ENCODE assay signal across 14 cellular contexts in genomic region chrX:40085714-40086113, GRCh38. TPM values are rescaled to one million over a fixed set of nuclear protein-coding genes. Genes with fewer than 3 reads are reported as not detected.
DNase-seq lines count a peak whose midpoint lies in the region; ATAC-seq, FAIRE-seq and TF ChIP-seq lines count a peak whose summit lies in the region.
"Had no signal": no experiment of that assay in that cellular context is flagged by ENCODE, and none has a peak within 500 bp of the region (broad histone marks: within the 10 kb centered on the region; RNA-seq: fewer than 3 reads in every experiment).

No MANE protein-coding gene starts in this region.

- ATAC-seq in K562 = no peak
- no peak for ATAC-seq in HG03432 (IDR thresholded peaks at IDR 0.05; ENCODE audit: unreplicated experiment)
- ATAC-seq: esophagus mucosa, natural killer cell had no signal

- no TSS peak for BruUV-seq in mammary epithelial cell (replicated peaks; lab: Mats Ljungman, UMichigan)
- no TSS peak for BruUV-seq in K562 (replicated peaks; lab: Mats Ljungman, UMichigan)

- dilution Hi-C loops in mammary epithelial cell (cut with HindIII; ENCODE audit: low sequenced_read_pairs) = loop anchor here (5.0 kb wide), 1 partner anchor 37 kb away; no protein-coding TSS in a partner anchor

- H3K27me3 ChIP-seq in breast epithelium (peaks cover 0 to 83% of the 10 kb centered on the region in 2 donors), mammary epithelial cell (ENCODE audit: insufficient read depth, low read length) (peaks cover 7% of the 10 kb centered on the region), K562 (ENCODE audit: control insufficient read depth in 2 of 2, insufficient read depth in 2 of 2, low read length in 2 of 2) (no peaks in the 10 kb centered on the region), muscle layer of colon (ENCODE audit: control insufficient read depth in 1 of 2, insufficient read depth in 2 of 2, low read length in 2 of 2) (peaks cover under 1 to 25% of the 10 kb centered on the region in 2 donors), tibial nerve (peaks cover 0 to 44% of the 10 kb centered on the region in 2 donors)
- H3K27me3 ChIP-seq: brain microvascular endothelial cell had no signal

- H3K36me3 ChIP-seq in breast epithelium = no peaks in the 10 kb centered on the region
- H3K36me3 ChIP-seq in mammary epithelial cell (ENCODE audit: insufficient read depth, low read length) = no peaks in the 10 kb centered on the region
- H3K36me3 ChIP-seq in K562 (ENCODE audit: control insufficient read depth, insufficient read depth, low read length) = peaks cover 67% of the 10 kb centered on the region
- H3K36me3 ChIP-seq in muscle layer of colon (ENCODE audit: insufficient read depth, low read length) = no peaks in the 10 kb centered on the region
- no peaks in the 10 kb centered on the region for H3K36me3 ChIP-seq in tibial nerve
- H3K36me3 ChIP-seq: brain microvascular endothelial cell had no signal

- DNase-seq in breast epithelium (ENCODE audit: low spot score in 2 of 2) (no peak), mammary epithelial cell (no peak), K562 (ENCODE audit: extremely low read depth in 1 of 4, low spot score in 3 of 4) (no peak), tibial nerve (ENCODE audit: low spot score in 2 of 2) (no peak), superior temporal gyrus (ENCODE audit: extremely low spot score) (no peak), NCI-H1930 (lab: John Stamatoyannopoulos, UW) (no peak)
- DNase-seq: activated T-cell treated with anti-CD3 and anti-CD28 coated beads, Interleukin-2, amount 50 U/mL, for 4 hours; brain microvascular endothelial cell; natural killer cell; NCI-H510A; SHP77 had no signal

- TF ChIP-seq RAD21 in K562 (CRISPR knock-in tag; conservative IDR thresholded peaks at IDR 0.05 in 1 of 2, IDR thresholded peaks at IDR 0.05 in 1 of 2) = no peak

- H3K27ac ChIP-seq in breast epithelium = peak overlapping the region; percentile 72 to 78
- no peak overlapping the region for H3K27ac ChIP-seq in mammary epithelial cell (ENCODE audit: insufficient read depth, low read depth, low read length)
- H3K27ac ChIP-seq in K562 (ENCODE audit: extremely low read depth, low read depth, low read length) = no peak overlapping the region
- H3K27ac ChIP-seq in muscle layer of colon (ENCODE audit: low read depth, low read length) = peak overlapping the region; percentile 67
- H3K27ac ChIP-seq in tibial nerve = peak overlapping the region; percentile 5 to 81 (median 62)
- H3K27ac ChIP-seq: brain microvascular endothelial cell had no signal

- TF ChIP-seq EP300 in K562 (IDR thresholded peaks at IDR 0.05; ENCODE audit: low read length) = no peak
- TF ChIP-seq EP300 in tibial nerve (IDR thresholded peaks at IDR 0.05) = no peak

- no peak for FAIRE-seq in K562 (lab: Jason Lieb, UNC)

- H3K4me3 ChIP-seq in breast epithelium (no peak overlapping the region), mammary epithelial cell (replicated peaks in 1 of 3; ENCODE audit: insufficient read depth in 1 of 3, low read depth in 2 of 3, low read length in 3 of 3) (no peak overlapping the region), K562 (no peak overlapping the region), muscle layer of colon (ENCODE audit: low read depth in 1 of 2, low read length in 2 of 2) (no peak overlapping the region), tibial nerve (no peak overlapping the region)

- POLR2A ChIA-PET in K562 (lab: Yijun Ruan, JAX) = interaction anchor here (0.6 to 2.8 kb wide), 10 partner anchors 8 to 268 kb away, joined by 3 to 12 read pairs (median 4); partner anchors contain the start of gene BCOR

- H3K4me2 ChIP-seq in mammary epithelial cell (ENCODE audit: insufficient read depth, low read depth, low read length) (no peak overlapping the region), K562 (ENCODE audit: insufficient read depth, low read length) (peak overlapping the region; percentile 63)

- TF ChIP-seq POLR2A in breast epithelium (IDR thresholded peaks at IDR 0.05) (no peak), K562 (conservative IDR thresholded peaks at IDR 0.05) (no peak), tibial nerve (IDR thresholded peaks at IDR 0.05) (no peak)

- H3K9me1 ChIP-seq in K562 (ENCODE audit: control insufficient read depth, insufficient read depth, low read length) = peaks cover 23% of the 10 kb centered on the region

- H4K20me1 ChIP-seq in mammary epithelial cell (ENCODE audit: insufficient read depth, low read length) = no peaks in the 10 kb centered on the region
- peaks cover 98% of the 10 kb centered on the region for H4K20me1 ChIP-seq in K562 (replicated peaks; ENCODE audit: control insufficient read depth, insufficient read depth, low read length)

- CTCF ChIA-PET in mammary epithelial cell (lab: Charles Lee; ENCODE audit: low non-redundant PET) = no interaction called here
- CTCF ChIA-PET in K562 (lab: Yijun Ruan, JAX; ENCODE audit: low intra/inter-chr PET ratio) = no interaction called here

- in situ Hi-C loops in mammary epithelial cell (cut with MboI; ENCODE audit: low sequenced_read_pairs in 2 of 2) (no loop called here), K562 (cut with MboI) (no loop called here)

- no peak overlapping the region for H3K9ac ChIP-seq in mammary epithelial cell (ENCODE audit: insufficient read depth, low read length)
- H3K9ac ChIP-seq in K562 (ENCODE audit: insufficient read depth in 1 of 2, low read depth in 2 of 2, low read length in 2 of 2) = peak overlapping the region in 1 of 2 experiments; percentile 8; a peak in 1 of 4 replicates
- H3K9ac ChIP-seq in muscle layer of colon (ENCODE audit: low read length) = no peak overlapping the region

- TF ChIP-seq CTCF in breast epithelium (IDR thresholded peaks at IDR 0.05) = no peak
- no peak for TF ChIP-seq CTCF in mammary epithelial cell (conservative IDR thresholded peaks at IDR 0.05 in 1 of 2, IDR thresholded peaks at IDR 0.05 in 1 of 2; ENCODE audit: extremely low read depth in 1 of 2, insufficient read depth in 1 of 2, low read depth in 1 of 2, low read length in 2 of 2)
- TF ChIP-seq CTCF in K562 (IDR thresholded peaks at IDR 0.05 in 2 of 3, conservative IDR thresholded peaks at IDR 0.05 in 1 of 3; ENCODE audit: insufficient read depth in 2 of 3, low read depth in 1 of 3, low read length in 3 of 3) = no peak
- no peak for TF ChIP-seq CTCF in tibial nerve (IDR thresholded peaks at IDR 0.05)

- no peaks in the 10 kb centered on the region for H3K4me1 ChIP-seq in breast epithelium
- H3K4me1 ChIP-seq in mammary epithelial cell (ENCODE audit: insufficient read depth, low read length) = peaks cover 4% of the 10 kb centered on the region
- H3K4me1 ChIP-seq in K562 (replicated peaks in 1 of 2; ENCODE audit: control insufficient read depth in 2 of 2, insufficient read depth in 2 of 2, low read length in 2 of 2) = peaks cover 64 to 69% of the 10 kb centered on the region in 2 experiments
- peaks cover 78% of the 10 kb centered on the region for H3K4me1 ChIP-seq in muscle layer of colon (ENCODE audit: insufficient read depth, low read length)
- peaks cover 0 to 96% (median 36%) of the 10 kb centered on the region in 4 donors for H3K4me1 ChIP-seq in tibial nerve

- WGBS in mammary epithelial cell (ENCODE audit: low coverage, missing lambda C conversion rate) = 56% methylated on average over 5 of the region's 6 CpGs
- 58% methylated on average over 6 of the region's 6 CpGs for WGBS in K562 (ENCODE audit: insufficient coverage, low coverage, missing lambda C conversion rate)
- 16 to 28% methylated on average over 6 of the region's 6 CpGs for WGBS in tibial nerve, 2 donors

- H3K79me2 ChIP-seq in mammary epithelial cell (ENCODE audit: insufficient read depth, low read length) (peaks cover 5% of the 10 kb centered on the region), K562 (ENCODE audit: control insufficient read depth, insufficient read depth, low read length) (peaks cover 100% of the 10 kb centered on the region)

- intact Hi-C loops in breast epithelium (cut with DNase I; ENCODE audit: low total_unique reads) = no loop called here
- intact Hi-C loops in mammary epithelial cell (cut with micrococcal nuclease) = no loop called here
- intact Hi-C loops in K562 (cut with micrococcal nuclease) = no loop called here

- H2AFZ ChIP-seq in mammary epithelial cell (ENCODE audit: low read depth, low read length) (no peak overlapping the region), K562 (ENCODE audit: low read depth, low read length) (no peak overlapping the region)

- H3K9me3 ChIP-seq in breast epithelium (no peaks in the 10 kb centered on the region), mammary epithelial cell (replicated peaks; ENCODE audit: insufficient read depth, low read length) (no peaks in the 10 kb centered on the region), K562 (replicated peaks; ENCODE audit: control insufficient read depth, insufficient read depth, low read depth, low read length) (no peaks in the 10 kb centered on the region), muscle layer of colon (ENCODE audit: low read length) (no peaks in the 10 kb centered on the region), tibial nerve (no peaks in the 10 kb centered on the region)

TF ChIP-seq in K562, 482 proteins besides CTCF, POLR2A, EP300 and RAD21:
- no peak for TF ChIP-seq ZNF121 (CRISPR knock-in tag; conservative IDR thresholded peaks at IDR 0.05)
- TF ChIP-seq TEAD1 (CRISPR knock-in tag; IDR thresholded peaks at IDR 0.05) = peak in 1 of 2 experiments; percentile 7; a peak in 1 of 4 replicates

RNA-seq across cellular contexts. Expression of gene BCOR, which starts 12.0 kb away (rescaled TPM):
- total RNA-seq in breast epithelium = 10 to 100 TPM; 11.7 to 28.1 (median 27.9) TPM
- total RNA-seq in mammary epithelial cell = 1 to 10 TPM; 7.2 to 9.2 TPM
- polyA plus RNA-seq in mammary epithelial cell = 1.8 TPM
- polyA minus RNA-seq in mammary epithelial cell = 33.0 TPM
- total RNA-seq in K562 (2011; cell fraction: chromatin; rRNA removed; ENCODE audit: low replicate concordance) = 128 and 140 TPM in 2 replicates
- 71.6 and 74.4 TPM in 2 replicates for total RNA-seq in K562 (2011; cell fraction: nucleolus; rRNA removed)
- 97.0 and 135 TPM in 2 replicates for total RNA-seq in K562 (2011; cell fraction: nucleoplasm; rRNA removed)
- 73.7 and 76.0 TPM in 2 replicates for total RNA-seq in K562 (2014; rRNA removed)
- 37.6 and 37.9 TPM in 2 replicates for total RNA-seq in K562 (2014; rRNA removed; fragmentation: Illumina TruSeq; extraction: Trizol)
- total RNA-seq in K562 (2015; rRNA removed; fragmentation: Illumina TruSeq; extraction: Trizol) = 33.0 and 36.6 TPM in 2 replicates
- total RNA-seq in K562 (2021) = 98.3 and 113 TPM in 2 replicates
- 27.5 and 28.1 TPM in 2 replicates for polyA plus RNA-seq in K562 (2011; rRNA removed)
- polyA plus RNA-seq in K562 (2011; cell fraction: cytosol; rRNA removed) = 30.1 and 38.0 TPM in 2 replicates
- polyA plus RNA-seq in K562 (2011; cell fraction: nucleus; rRNA removed) = 64.0 and 93.7 TPM in 2 replicates
- 72.8 and 76.1 TPM in 2 replicates for polyA plus RNA-seq in K562 (2012)
- polyA plus RNA-seq in K562 (2014; fragmentation: Illumina TruSeq; extraction: Trizol) = 88.1 and 98.5 TPM in 2 replicates
- polyA plus RNA-seq in K562 (2014; fragmentation: Nextera tagmentation; extraction: Ambion mirVana) = 10 to 100 TPM; 32.0 to 37.4 TPM
- polyA plus RNA-seq in K562 (2014; rRNA removed) = 44.4 and 64.6 TPM in 2 replicates
- 40.5 and 49.5 TPM in 2 replicates for polyA minus RNA-seq in K562 (2011; rRNA and poly(A)+ RNA removed)
- 105 and 120 TPM in 2 replicates for polyA minus RNA-seq in K562 (2011; cell fraction: cytosol; rRNA and poly(A)+ RNA removed)
- 36.9 and 50.0 TPM in 2 replicates for polyA minus RNA-seq in K562 (2011; cell fraction: nucleus; rRNA and poly(A)+ RNA removed)
- 10 to 100 TPM; 16.2 to 34.7 (median 23.7) TPM for total RNA-seq in tibial nerve

Comparison
In these comparisons a context has a peak if more than half of its experiments do, and no peak if none do; other contexts are left out.
1. H3K27ac ChIP-seq: peak in breast epithelium (2 of 2), muscle layer of colon (single experiment) and tibial nerve (4 of 4); none in mammary epithelial cell (single experiment) and K562 (single experiment).